In genomic region chr17:50151041-50151936, GRCh38 we compare ENCODE assay signal across 8 cellular contexts. TPM values are rescaled to one million over a fixed set of nuclear protein-coding genes. Genes with fewer than 3 reads are reported as not detected.
DNase-seq lines count a peak whose midpoint lies in the region; ATAC-seq, FAIRE-seq and TF ChIP-seq lines count a peak whose summit lies in the region.

No MANE protein-coding gene starts in this region.

- POLR2A ChIA-PET in A549 (lab: Yijun Ruan, JAX), result interaction anchor here (0.6 to 2.2 kb wide), 12 partner anchors 10 to 328 kb away, joined by 3 to 21 read pairs (median 6); partner anchors contain the start of genes PDK2 and SGCA
- POLR2A ChIA-PET in activated CD4-positive, alpha-beta T cell treated with anti-CD3 and anti-CD28 coated beads, Interleukin-2, amount 10 ng/mL, durations not matched to agents 7 days and 5 days (lab: Charles Lee), result no interaction called here

- peaks cover 49% of the 10 kb centered on the region for H3K4me1 ChIP-seq in A549
- H3K4me1 ChIP-seq in left lung, result peaks cover 18 to 72% of the 10 kb centered on the region in 2 donors

- no peaks in the 10 kb centered on the region for H3K9me3 Mint-ChIP-seq in activated CD4-positive, alpha-beta T cell treated with anti-CD3 and anti-CD28 coated beads, Interleukin-2, amount 10 ng/mL, durations not matched to agents 7 days and 5 days

- TF ChIP-seq CTCF in A549 (IDR thresholded peaks at IDR 0.05), result peak; percentile 36; the same call in 1 of the 3 replicates
- TF ChIP-seq CTCF in coronary artery (IDR thresholded peaks at IDR 0.05), result peak; percentile 58
- TF ChIP-seq CTCF in left lung (IDR thresholded peaks at IDR 0.05), result peak; percentile 45 to 87

- H3K36me3 Mint-ChIP-seq in activated CD4-positive, alpha-beta T cell treated with anti-CD3 and anti-CD28 coated beads, Interleukin-2, amount 10 ng/mL, durations not matched to agents 7 days and 5 days (ENCODE audit: low read depth), result peaks cover 21% of the 10 kb centered on the region

- ATAC-seq in A549, result peak; percentile 71 to 78
- peak; percentile 36 for ATAC-seq in GM18511 (IDR thresholded peaks at IDR 0.05; ENCODE audit: unreplicated experiment)
- peak; percentile 49 for ATAC-seq in HG03175 (IDR thresholded peaks at IDR 0.05; ENCODE audit: unreplicated experiment)
- peak; percentile 81 for ATAC-seq in left lung

- H3K9me3 ChIP-seq in A549 (no peaks in the 10 kb centered on the region), left lung (no peaks in the 10 kb centered on the region)

- CTCF ChIA-PET in A549 (lab: Yijun Ruan, JAX), result interaction anchor here (0.6 to 60.2 kb wide), 14 partner anchors 10 to 269 kb away, joined by 3 to 1356 read pairs (median 4); partner anchors contain the start of genes PDK2 and SGCA
- CTCF ChIA-PET in activated CD4-positive, alpha-beta T cell treated with anti-CD3 and anti-CD28 coated beads, Interleukin-2, amount 10 ng/mL, durations not matched to agents 7 days and 5 days (lab: Charles Lee), result interaction anchor here (0.5 to 5.3 kb wide), 14 partner anchors 10 to 355 kb away, joined by 3 to 43 read pairs (median 4); partner anchors contain the start of genes LRRC59 and SGCA

- WGBS in A549 (ENCODE audit: missing lambda C conversion rate), result under 1% methylated on average over 33 of the region's 40 CpGs

- H3K4me3 ChIP-seq in A549 (peak overlapping the region; percentile 86), coronary artery (peak overlapping the region; percentile 90), left lung (peak overlapping the region; percentile 98)

- peak overlapping the region; percentile 95 for H3K27ac Mint-ChIP-seq in activated CD4-positive, alpha-beta T cell treated with anti-CD3 and anti-CD28 coated beads, Interleukin-2, amount 10 ng/mL, durations not matched to agents 7 days and 5 days

- intact Hi-C loops in left lung (cut with DNase I), result no loop called here

- no peaks in the 10 kb centered on the region for H3K36me3 ChIP-seq in left lung

- H3K27ac ChIP-seq in A549, result peak overlapping the region; percentile 96 to 98
- peak overlapping the region; percentile 94 to 95 for H3K27ac ChIP-seq in coronary artery
- H3K27ac ChIP-seq in left lung, result peak overlapping the region; percentile 89 to 92

- DNase-seq in A549 (ENCODE audit: low read depth in 1 of 2, low spot score in 1 of 2), result peak; percentile 96 to 97
- peak; percentile 88 for DNase-seq in NCI-H460 (ENCODE audit: extremely low read depth, low read depth)
- peak; percentile 92 for DNase-seq in activated CD4-positive, alpha-beta T cell treated with anti-CD3 and anti-CD28 coated beads, Interleukin-2, amount 10 ng/mL, durations not matched to agents 7 days and 5 days
- DNase-seq in coronary artery (ENCODE audit: low spot score), result peak; percentile 93
- peak; percentile 94 to 98 for DNase-seq in left lung
- DNase-seq in stimulated activated CD4-positive, alpha-beta T cell treated with anti-CD3 and anti-CD28 coated beads, Interleukin-1b, Interleukin-23, amount 100 ng/mL, for 48 hours, result peak; percentile 89

- FAIRE-seq in A549 (lab: Jason Lieb, UNC), result peak; percentile 7

- H3K4me2 ChIP-seq in A549, result peak overlapping the region; percentile 95

- peaks cover 50% of the 10 kb centered on the region for H3K4me1 Mint-ChIP-seq in activated CD4-positive, alpha-beta T cell treated with anti-CD3 and anti-CD28 coated beads, Interleukin-2, amount 10 ng/mL, durations not matched to agents 7 days and 5 days

- no peak; a peak in 1 of 5 replicates for TF ChIP-seq RAD21 in A549 (conservative IDR thresholded peaks at IDR 0.05 in 1 of 2, IDR thresholded peaks at IDR 0.05 in 1 of 2)

- H3K27me3 ChIP-seq in left lung, result no peaks in the 10 kb centered on the region

- no peak for TF ChIP-seq EP300 in A549 (IDR thresholded peaks at IDR 0.05)

- peak overlapping the region; percentile 89 for H3K4me3 Mint-ChIP-seq in activated CD4-positive, alpha-beta T cell treated with anti-CD3 and anti-CD28 coated beads, Interleukin-2, amount 10 ng/mL, durations not matched to agents 7 days and 5 days

- no peaks in the 10 kb centered on the region for H3K27me3 Mint-ChIP-seq in activated CD4-positive, alpha-beta T cell treated with anti-CD3 and anti-CD28 coated beads, Interleukin-2, amount 10 ng/mL, durations not matched to agents 7 days and 5 days

- peak; percentile 73 for TF ChIP-seq POLR2A in A549 (IDR thresholded peaks at IDR 0.05; ENCODE audit: low read length)

TF ChIP-seq in A549, 52 proteins besides CTCF, POLR2A, EP300 and RAD21 (continues in another document):
- TF ChIP-seq JUN (IDR thresholded peaks at IDR 0.05), result peak; percentile 70 to 79
- no peak for TF ChIP-seq HOXB13 (CRISPR knock-in tag; IDR thresholded peaks at IDR 0.05; ENCODE audit: low read depth)
- TF ChIP-seq JUNB (IDR thresholded peaks at IDR 0.05), result no peak
- no peak for TF ChIP-seq KDM5A (IDR thresholded peaks at IDR 0.05)
- TF ChIP-seq EHMT2 (IDR thresholded peaks at IDR 0.05; ENCODE audit: low read depth), result no peak
- peak; percentile 25; the same call in 2 of the 3 replicates for TF ChIP-seq BCL3 (IDR thresholded peaks at IDR 0.05)

RNA-seq across cellular contexts. Expression of gene PPP1R9B, which starts 0.8 kb away (rescaled TPM):
- polyA plus RNA-seq in A549 (2011; rRNA removed) (16.8 and 22.0 TPM in 2 replicates), A549 (2017; fragmentation: RNase III; extraction: RNeasy Plus Mini Kit Qiagen cat#74134 plus additional on column Dnase treatment) (32.4 to 40.6 TPM (median 35.8 TPM) in 3 replicates)
- polyA plus RNA-seq in A549 (2012; cell fraction: cytosol; rRNA removed), result 18.9 and 19.4 TPM in 2 replicates
- 35.8 and 44.2 TPM in 2 replicates for polyA plus RNA-seq in A549 (2012; cell fraction: nucleus; rRNA removed)
- 25.9 and 27.1 TPM in 2 replicates for polyA minus RNA-seq in A549 (2011; rRNA and poly(A)+ RNA removed)
- total RNA-seq in NCI-H460 (2014; rRNA removed; shearing (Covaris generic)), result 38.9 and 40.6 TPM in 2 replicates
- 44.4 and 57.1 TPM in 2 replicates for polyA plus RNA-seq in NCI-H460 (2014; cell fraction: nucleus; rRNA removed)
- total RNA-seq in activated CD4-positive, alpha-beta T cell treated with anti-CD3 and anti-CD28 coated beads, Interleukin-2, amount 10 ng/mL, durations not matched to agents 7 days and 5 days, result 100 to 1,000 TPM; 110 to 117 TPM
- total RNA-seq in left lung, result 10 to 100 TPM; 67.4 to 86.6 TPM

RNA-seq across cellular contexts. Expression of gene SGCA, which starts 14.5 kb away (rescaled TPM):
- polyA plus RNA-seq in A549 (2011; rRNA removed) (0.44 and 0.90 TPM in 2 replicates), A549 (2017; fragmentation: RNase III; extraction: RNeasy Plus Mini Kit Qiagen cat#74134 plus additional on column Dnase treatment) (1.5 to 3.4 TPM (median 1.9 TPM) in 3 replicates)
- 1.8 and 3.2 TPM in 2 replicates for polyA plus RNA-seq in A549 (2012; cell fraction: cytosol; rRNA removed)
- 1.2 and 1.9 TPM in 2 replicates for polyA plus RNA-seq in A549 (2012; cell fraction: nucleus; rRNA removed)
- not detected in 2 replicates for polyA minus RNA-seq in A549 (2011; rRNA and poly(A)+ RNA removed)
- not detected in 2 replicates for total RNA-seq in NCI-H460 (2014; rRNA removed; shearing (Covaris generic))
- not detected in 2 replicates for polyA plus RNA-seq in NCI-H460 (2014; cell fraction: nucleus; rRNA removed)
- total RNA-seq in activated CD4-positive, alpha-beta T cell treated with anti-CD3 and anti-CD28 coated beads, Interleukin-2, amount 10 ng/mL, durations not matched to agents 7 days and 5 days, result not detected
- 10 to 100 TPM in 1 of 2 donors, 1 to 10 TPM in 1; 8.3 to 18.5 TPM for total RNA-seq in left lung

RNA-seq across cellular contexts. Expression of gene SAMD14, which starts 21.3 kb away (rescaled TPM):
- polyA plus RNA-seq in A549 (2011; rRNA removed) (0.12 and 0.15 TPM in 2 replicates), A549 (2017; fragmentation: RNase III; extraction: RNeasy Plus Mini Kit Qiagen cat#74134 plus additional on column Dnase treatment) (0.42 to 0.75 TPM (median 0.74 TPM) in 3 replicates)
- polyA plus RNA-seq in A549 (2012; cell fraction: cytosol; rRNA removed), result 0.22 and 0.31 TPM in 2 replicates
- polyA plus RNA-seq in A549 (2012; cell fraction: nucleus; rRNA removed), result 1.5 and 1.8 TPM in 2 replicates
- polyA minus RNA-seq in A549 (2011; rRNA and poly(A)+ RNA removed), result 0.58 and 0.83 TPM in 2 replicates
- not detected in 2 replicates for total RNA-seq in NCI-H460 (2014; rRNA removed; shearing (Covaris generic))
- polyA plus RNA-seq in NCI-H460 (2014; cell fraction: nucleus; rRNA removed), result 0.08 TPM in 1 of 2 replicates, not detected in the other
- under 1 TPM; 0.07 to 0.23 TPM for total RNA-seq in activated CD4-positive, alpha-beta T cell treated with anti-CD3 and anti-CD28 coated beads, Interleukin-2, amount 10 ng/mL, durations not matched to agents 7 days and 5 days
- 10 to 100 TPM in 1 of 2 donors, 1 to 10 TPM in 1; 8.4 to 10.2 TPM for total RNA-seq in left lung

RNA-seq across cellular contexts. Expression of gene COL1A1, which starts 50.1 kb away (rescaled TPM):
- 4.4 and 4.6 TPM in 2 replicates for polyA plus RNA-seq in A549 (2011; rRNA removed)
- polyA plus RNA-seq in A549 (2012; cell fraction: cytosol; rRNA removed), result 14.2 and 19.6 TPM in 2 replicates
- polyA plus RNA-seq in A549 (2012; cell fraction: nucleus; rRNA removed), result 66.1 and 69.4 TPM in 2 replicates
- polyA plus RNA-seq in A549 (2017; fragmentation: RNase III; extraction: RNeasy Plus Mini Kit Qiagen cat#74134 plus additional on column Dnase treatment), result 18.1 to 34.3 TPM (median 31.6 TPM) in 3 replicates
- 10.9 TPM in 2 replicates for polyA minus RNA-seq in A549 (2011; rRNA and poly(A)+ RNA removed)
- total RNA-seq in NCI-H460 (2014; rRNA removed; shearing (Covaris generic)), result 0.66 and 1.2 TPM in 2 replicates
- polyA plus RNA-seq in NCI-H460 (2014; cell fraction: nucleus; rRNA removed), result 21.2 and 24.9 TPM in 2 replicates
- under 1 TPM; 0.31 to 0.55 TPM for total RNA-seq in activated CD4-positive, alpha-beta T cell treated with anti-CD3 and anti-CD28 coated beads, Interleukin-2, amount 10 ng/mL, durations not matched to agents 7 days and 5 days
- 1,000 to 10,000 TPM in 1 of 2 donors, 100 to 1,000 TPM in 1; 867 to 4,830 TPM for total RNA-seq in left lung

RNA-seq across cellular contexts. Expression of gene PDK2, which starts 56.1 kb away (rescaled TPM):
- polyA plus RNA-seq in A549 (2011; rRNA removed), result 28.5 and 34.4 TPM in 2 replicates
- 59.2 and 79.0 TPM in 2 replicates for polyA plus RNA-seq in A549 (2012; cell fraction: cytosol; rRNA removed)
- 67.5 and 95.4 TPM in 2 replicates for polyA plus RNA-seq in A549 (2012; cell fraction: nucleus; rRNA removed)
- 14.1 to 19.8 TPM (median 15.2 TPM) in 3 replicates for polyA plus RNA-seq in A549 (2017; fragmentation: RNase III; extraction: RNeasy Plus Mini Kit Qiagen cat#74134 plus additional on column Dnase treatment)
- polyA minus RNA-seq in A549 (2011; rRNA and poly(A)+ RNA removed), result 65.2 and 71.3 TPM in 2 replicates
- 3.9 and 4.4 TPM in 2 replicates for total RNA-seq in NCI-H460 (2014; rRNA removed; shearing (Covaris generic))
- 0.41 and 3.9 TPM in 2 replicates for polyA plus RNA-seq in NCI-H460 (2014; cell fraction: nucleus; rRNA removed)
- total RNA-seq in activated CD4-positive, alpha-beta T cell treated with anti-CD3 and anti-CD28 coated beads, Interleukin-2, amount 10 ng/mL, durations not matched to agents 7 days and 5 days, result 10 to 100 TPM; 29.4 to 31.3 TPM
- total RNA-seq in left lung, result 10 to 100 TPM; 20.7 to 32.0 TPM

Comparison
In these comparisons a context has a peak if more than half of its experiments do, and no peak if none do; other contexts are left out.
1. Peak in every context shown above with its lines: DNase-seq, ATAC-seq, H3K4me3 ChIP-seq and H3K27ac ChIP-seq.